35 cellular contexts compared by ENCODE assay signal in the genomic region with DNA sequence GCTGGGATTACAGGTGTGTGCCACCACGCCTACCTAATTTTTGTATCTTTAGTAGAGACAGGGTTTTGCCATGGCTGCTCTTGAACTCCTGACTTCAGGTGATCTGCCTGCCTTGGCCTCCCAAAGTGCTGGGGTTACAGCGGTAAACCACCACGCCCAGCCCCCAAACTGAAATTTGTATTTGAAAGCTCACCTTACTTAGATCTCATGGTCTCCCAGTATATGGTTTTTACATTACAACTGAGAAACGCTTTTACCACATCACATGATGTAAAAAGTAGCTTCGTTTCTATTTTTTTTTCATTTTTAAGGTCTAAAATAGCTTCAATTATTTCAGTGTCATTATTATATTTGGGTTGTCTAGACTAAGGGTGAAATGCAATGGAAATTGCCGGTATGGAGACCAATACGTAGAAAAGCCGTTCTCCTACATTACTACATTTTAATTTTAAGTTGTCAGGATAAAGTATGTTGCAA.
"Had no signal": no experiment of that assay in that cellular context is flagged by ENCODE, and none has a peak within 500 bp of the region (broad histone marks: within the 10 kb centered on the region; RNA-seq: fewer than 3 reads in every experiment).

No MANE protein-coding gene starts in this region.

- H3K4me2 ChIP-seq: KMS-11 had no signal

- H3K9ac ChIP-seq: KMS-11 had no signal

- H3K27ac ChIP-seq: KMS-11 had no signal

- H3K36me3 ChIP-seq: MG63 had no signal

- DNase-seq: Karpas-422, Kasumi-1, MG63, MM.1S, NCI-H1048, NCI-H1092, NCI-H1092 treated with DMSO at 0.1 percent for 48 hours, NCI-H1105, NCI-H1105 treated with DMSO at 0.1 percent for 48 hours, NCI-H1417, NCI-H1417 treated with DMSO at 0.1 percent for 48 hours, NCI-H1436, NCI-H1436 treated with DMSO at 0.1 percent for 48 hours, NCI-H146, NCI-H1694, NCI-H1694 treated with DMSO at 0.1 percent for 48 hours, NCI-H187, NCI-H187 treated with DMSO at 0.1 percent for 48 hours, NCI-H1930, NCI-H2029, NCI-H2029 treated with DMSO at 0.1 percent for 48 hours, NCI-H2081, NCI-H2081 treated with DMSO at 0.1 percent for 48 hours, NCI-H2107, NCI-H2171, NCI-H2171 treated with DMSO at 0.1 percent for 48 hours, NCI-H2227 treated with DMSO at 0.1 percent for 48 hours, NCI-H226, NCI-H345, NCI-H446, NCI-H446 treated with DMSO at 0.1 percent for 48 hours, NCI-H510A, NCI-H510A treated with DMSO at 0.1 percent for 48 hours, NCI-H524 had no signal

- H3K27me3 ChIP-seq: MG63 had no signal

- H3K4me3 ChIP-seq: MG63 had no signal

- H3K9me3 ChIP-seq: MG63 had no signal
